Comparison of ENCODE assay signal across 38 cellular contexts in the genomic region with DNA sequence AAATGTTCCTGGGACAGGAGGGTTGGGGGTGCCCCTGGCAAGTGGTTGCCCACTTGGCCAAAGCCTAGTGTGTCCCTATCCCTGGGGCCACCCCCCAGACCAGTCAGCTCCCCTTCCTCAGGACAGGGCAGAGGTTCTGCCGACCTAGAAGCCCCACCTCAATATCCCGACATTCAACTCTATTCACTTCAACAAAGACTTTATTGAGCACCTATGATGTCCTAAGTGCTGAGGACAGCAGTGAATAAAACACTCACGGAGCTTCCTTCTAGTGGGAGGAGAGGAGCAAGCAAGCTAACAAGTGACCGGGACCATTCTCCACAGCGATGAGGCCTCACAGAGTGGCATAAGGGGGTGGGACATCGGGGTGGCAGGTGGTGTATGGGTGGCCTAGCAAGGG. TPM values are rescaled to one million over a fixed set of nuclear protein-coding genes. Genes with fewer than 3 reads are reported as not detected.
"Had no signal": no experiment of that assay in that cellular context is flagged by ENCODE, and none has a peak within 500 bp of the region (broad histone marks: within the 10 kb centered on the region; RNA-seq: fewer than 3 reads in every experiment).

No MANE protein-coding gene starts in this region.

- H3K4me3 Mint-ChIP-seq: activated CD4-positive, alpha-beta memory T cell treated with anti-CD3 and anti-CD28 coated beads, Interleukin-2, amount 10 ng/mL, durations not matched to agents 7 days and 5 days; activated CD8-positive, alpha-beta memory T cell treated with anti-CD3 and anti-CD28 coated beads, Interleukin-2, amount 10 ng/mL, durations not matched to agents 7 days and 5 days; activated naive CD8-positive, alpha-beta T cell treated with anti-CD3 and anti-CD28 coated beads, Interleukin-2, amount 10 ng/mL, durations not matched to agents 7 days and 5 days; T-helper 1 cell treated with Interleukin-12 subunit alpha and Interleukin-12 subunit beta and Interleukin-4 antibody, amounts not matched to agents 30 μg/mL and 1 μg/mL, for 36 hours; T-helper 2 cell treated with Interferon-gamma antibody and Interleukin-4, amounts not matched to agents 5 μg/mL and 100 μg/mL, for 36 hours; WTC11 had no signal

- H3K9ac ChIP-seq: SK-N-SH had no signal

- H3K9me3 Mint-ChIP-seq: activated CD4-positive, alpha-beta memory T cell treated with anti-CD3 and anti-CD28 coated beads, Interleukin-2, amount 10 ng/mL, durations not matched to agents 7 days and 5 days; T-helper 1 cell treated with Interleukin-12 subunit alpha and Interleukin-12 subunit beta and Interleukin-4 antibody, amounts not matched to agents 30 μg/mL and 1 μg/mL, for 36 hours; T-helper 2 cell treated with Interferon-gamma antibody and Interleukin-4, amounts not matched to agents 5 μg/mL and 100 μg/mL, for 36 hours; WTC11 had no signal

- H3K9me3 ChIP-seq: ascending aorta, body of pancreas, breast epithelium, MG63, Peyer's patch, SK-N-SH had no signal

- H3K27ac Mint-ChIP-seq: activated CD4-positive, alpha-beta memory T cell treated with anti-CD3 and anti-CD28 coated beads, Interleukin-2, amount 10 ng/mL, durations not matched to agents 7 days and 5 days; activated CD8-positive, alpha-beta memory T cell treated with anti-CD3 and anti-CD28 coated beads, Interleukin-2, amount 10 ng/mL, durations not matched to agents 7 days and 5 days; activated naive CD8-positive, alpha-beta T cell treated with anti-CD3 and anti-CD28 coated beads, Interleukin-2, amount 10 ng/mL, durations not matched to agents 7 days and 5 days; T-helper 1 cell treated with Interleukin-12 subunit alpha and Interleukin-12 subunit beta and Interleukin-4 antibody, amounts not matched to agents 30 μg/mL and 1 μg/mL, for 36 hours; T-helper 2 cell treated with Interferon-gamma antibody and Interleukin-4, amounts not matched to agents 5 μg/mL and 100 μg/mL, for 36 hours; WTC11 had no signal

- H3K4me1 Mint-ChIP-seq: activated naive CD8-positive, alpha-beta T cell treated with anti-CD3 and anti-CD28 coated beads, Interleukin-2, amount 10 ng/mL, durations not matched to agents 7 days and 5 days had no signal

- H3K4me2 ChIP-seq: SK-N-SH had no signal

- DNase-seq: activated CD4-positive, alpha-beta memory T cell treated with anti-CD3 and anti-CD28 coated beads, Interleukin-2, amount 10 ng/mL, durations not matched to agents 7 days and 5 days; activated CD4-positive, alpha-beta T cell treated with anti-CD3 and anti-CD28 coated beads for 48 hours; activated CD4-positive, CD25-positive, alpha-beta regulatory T cell treated with anti-CD3 and anti-CD28 coated beads, Interleukin-2, amount 50 U/mL, for 72 hours; activated CD8-positive, alpha-beta memory T cell treated with anti-CD3 and anti-CD28 coated beads for 24 hours; activated CD8-positive, alpha-beta memory T cell treated with anti-CD3 and anti-CD28 coated beads, Interleukin-2, amount 10 ng/mL, durations not matched to agents 7 days and 5 days; activated CD8-positive, alpha-beta memory T cell treated with anti-CD3 and anti-CD28 coated beads, Interleukin-2, amount 50 U/mL, for 48 hours; activated effector memory CD4-positive, alpha-beta T cell treated with Interleukin-2 at 50 U/mL for 16 hours; activated naive CD4-positive, alpha-beta T cell treated with anti-CD3 and anti-CD28 coated beads, Interleukin-2, amount 50 U/mL, for 16 hours; activated naive CD8-positive, alpha-beta T cell treated with anti-CD3 and anti-CD28 coated beads, Interleukin-2, amount 10 ng/mL, durations not matched to agents 7 days and 5 days; activated T-cell treated with anti-CD3 and anti-CD28 coated beads, Interleukin-2, amount 50 U/mL, for 48 hours; amygdala; body of pancreas; Kasumi-1; KG1; MG63; NCI-H1048; NCI-H1105 treated with DMSO at 0.1 percent for 48 hours; NCI-H1436; NCI-H1694 treated with DMSO at 0.1 percent for 48 hours; NCI-H2029; NCI-H2171; NCI-H510A; NCI-H526; NCI-H748 treated with DMSO at 0.1 percent for 48 hours; NK-92 treated with Interleukin-12 subunit alpha and Interleukin-12 subunit beta, amount 100 ng/mL, for 24 hours; PC-3; Peyer's patch; RPMI8226; SHP77 treated with DMSO at 0.1 percent for 48 hours; SK-N-SH had no signal

- H3K4me1 ChIP-seq: ascending aorta, body of pancreas, breast epithelium, Peyer's patch, SJSA1 had no signal

- H3K36me3 ChIP-seq: ascending aorta, breast epithelium, MG63, Peyer's patch, SJSA1 had no signal

- H3K27me3 ChIP-seq: ascending aorta, body of pancreas, MG63, Peyer's patch had no signal

- H3K4me3 ChIP-seq: ascending aorta, body of pancreas, breast epithelium, MG63, Peyer's patch, SJSA1 had no signal

- H3K27ac ChIP-seq: ascending aorta, body of pancreas, breast epithelium, Peyer's patch, SJSA1 had no signal

- H3K36me3 Mint-ChIP-seq: activated CD8-positive, alpha-beta memory T cell treated with anti-CD3 and anti-CD28 coated beads, Interleukin-2, amount 10 ng/mL, durations not matched to agents 7 days and 5 days; activated naive CD8-positive, alpha-beta T cell treated with anti-CD3 and anti-CD28 coated beads, Interleukin-2, amount 10 ng/mL, durations not matched to agents 7 days and 5 days; WTC11 had no signal

- FAIRE-seq: TTC549 had no signal

RNA-seq across cellular contexts. Expression of a gene that starts 52.7 kb away (rescaled TPM):
- total RNA-seq: activated CD4-positive, alpha-beta memory T cell treated with anti-CD3 and anti-CD28 coated beads, Interleukin-2, amount 10 ng/mL, durations not matched to agents 7 days and 5 days; activated CD8-positive, alpha-beta memory T cell treated with anti-CD3 and anti-CD28 coated beads, Interleukin-2, amount 10 ng/mL, durations not matched to agents 7 days and 5 days; ascending aorta; breast epithelium; cardiac septum; PC-3; Peyer's patch; SJSA1 had no signal
